ENCODE assay signal across 18 cellular contexts in the genomic region with DNA sequence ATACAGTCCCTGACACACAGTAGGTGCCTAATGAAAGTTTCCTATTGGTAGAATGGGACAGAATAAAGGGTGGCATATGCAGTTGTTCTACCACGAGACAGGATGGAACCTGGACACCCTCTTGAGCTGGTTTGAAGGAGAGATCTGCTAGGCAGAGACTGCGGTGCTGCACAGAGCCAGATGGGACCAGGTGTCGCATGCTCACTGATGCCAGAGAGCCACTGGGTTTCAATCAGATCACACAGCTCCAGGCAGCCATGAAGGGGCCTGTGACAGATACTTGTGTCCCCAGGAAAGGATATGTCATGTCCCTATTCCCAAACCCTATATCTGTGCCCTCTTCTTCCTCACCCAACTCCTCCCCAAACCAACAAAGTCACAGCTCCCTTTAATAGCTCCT.
DNase-seq lines count a peak whose midpoint lies in the region; ATAC-seq and TF ChIP-seq lines count a peak whose summit lies in the region.
"Had no signal": no experiment of that assay in that cellular context is flagged by ENCODE, and none has a peak within 500 bp of the region (broad histone marks: within the 10 kb centered on the region; RNA-seq: fewer than 3 reads in every experiment).

No MANE protein-coding gene starts in this region.

- no peak for ATAC-seq in GM21825 (IDR thresholded peaks at IDR 0.05; ENCODE audit: unreplicated experiment)
- no peak for ATAC-seq in lower lobe of right lung
- ATAC-seq: K562, PC-3, SK-N-SH treated with all-trans-retinoic acid at 6 μM for 48 hours, T-cell had no signal

- H3K9me2 ChIP-seq in DOHH2 (replicated peaks; ENCODE audit: control insufficient read depth, low read length): no peaks in the 10 kb centered on the region
- H3K9me2 ChIP-seq in OCI-LY7 (ENCODE audit: insufficient read depth, low read length): no peaks in the 10 kb centered on the region

- H3K4me3 Mint-ChIP-seq in glutamatergic neuron (ENCODE audit: unreplicated experiment): peak overlapping the region; percentile 43
- H3K4me3 Mint-ChIP-seq: CD4-positive, alpha-beta T cell; T-cell had no signal

- H3K36me3 Mint-ChIP-seq in glutamatergic neuron (ENCODE audit: unreplicated experiment): peaks cover 6% of the 10 kb centered on the region

- no peak for TF ChIP-seq CTCF in DOHH2 (IDR thresholded peaks at IDR 0.05; ENCODE audit: low read depth, low read length, poor library complexity, severe bottlenecking)
- TF ChIP-seq CTCF in OCI-LY7 (conservative IDR thresholded peaks at IDR 0.05; ENCODE audit: low read length): no peak
- TF ChIP-seq CTCF in glutamatergic neuron (IDR thresholded peaks at IDR 0.05; ENCODE audit: partially characterized antibody, unreplicated experiment): no peak
- no peak for TF ChIP-seq CTCF in lower lobe of right lung (IDR thresholded peaks at IDR 0.05)

- H3K27ac ChIP-seq in DOHH2 (ENCODE audit: low read depth, low read length): no peak overlapping the region
- no peak overlapping the region for H3K27ac ChIP-seq in OCI-LY7 (ENCODE audit: low read depth, low read length, poor library complexity, severe bottlenecking)
- no peak overlapping the region for H3K27ac ChIP-seq in lower lobe of right lung
- H3K27ac ChIP-seq: RWPE1 had no signal

- H3K4me3 ChIP-seq in DOHH2 (ENCODE audit: low read length) (no peak overlapping the region), OCI-LY7 (ENCODE audit: low read depth, low read length, poor library complexity, severe bottlenecking) (no peak overlapping the region), lower lobe of right lung (no peak overlapping the region), H7 (ENCODE audit: insufficient read depth, low read depth, low read length) (no peak overlapping the region)
- H3K4me3 ChIP-seq: K562 had no signal

- H4K20me1 ChIP-seq in DOHH2 (ENCODE audit: control insufficient read depth, insufficient read depth, low read depth, low read length): no peaks in the 10 kb centered on the region
- no peaks in the 10 kb centered on the region for H4K20me1 ChIP-seq in OCI-LY7 (ENCODE audit: insufficient read depth, low read length)

- no peaks in the 10 kb centered on the region for H3K36me3 ChIP-seq in DOHH2 (ENCODE audit: control insufficient read depth, low read length)
- no peaks in the 10 kb centered on the region for H3K36me3 ChIP-seq in OCI-LY7 (ENCODE audit: insufficient read depth, low read length)
- no peaks in the 10 kb centered on the region for H3K36me3 ChIP-seq in lower lobe of right lung
- no peaks in the 10 kb centered on the region for H3K36me3 ChIP-seq in H7 (replicated peaks; ENCODE audit: control insufficient read depth, insufficient read depth, low read length)

- peaks cover 19% of the 10 kb centered on the region for H3K9me3 Mint-ChIP-seq in glutamatergic neuron (ENCODE audit: unreplicated experiment)

- H3K27ac Mint-ChIP-seq in glutamatergic neuron (ENCODE audit: unreplicated experiment): peak overlapping the region; percentile 85
- H3K27ac Mint-ChIP-seq: CD4-positive, alpha-beta T cell; T-cell had no signal

- H3K27me3 ChIP-seq in DOHH2 (ENCODE audit: control insufficient read depth, low read length) (peaks cover 20% of the 10 kb centered on the region; the same call in 1 of the 2 replicates), lower lobe of right lung (ENCODE audit: low read depth) (no peaks in the 10 kb centered on the region), H7 (ENCODE audit: control insufficient read depth, insufficient read depth, low read length) (no peaks in the 10 kb centered on the region)

- intact Hi-C loops in OCI-LY7 (cut with micrococcal nuclease; ENCODE audit: unreplicated experiment) (no loop called here), lower lobe of right lung (cut with DNase I) (no loop called here)

- DNase-seq in NCI-H1694 treated with DMSO at 0.1 percent for 48 hours (lab: John Stamatoyannopoulos, UW): peak; percentile 62
- peak; percentile 10 for DNase-seq in OCI-LY7 (ENCODE audit: low spot score)
- peak; percentile 74 for DNase-seq in glutamatergic neuron
- DNase-seq in lower lobe of right lung: no peak
- DNase-seq in H7: no peak
- DNase-seq in NCI-H2196 treated with DMSO at 0.1 percent for 48 hours (lab: John Stamatoyannopoulos, UW; ENCODE audit: unreplicated experiment): no peak
- DNase-seq: CD4-positive, alpha-beta T cell; DMS79; HCEC 1CT; NCI-H774; PC-3; SIG-M5; T-cell had no signal

- H3K4me2 ChIP-seq in DOHH2 (ENCODE audit: low read length) (peak overlapping the region; percentile 5; the same call in 1 of the 2 replicates), OCI-LY7 (ENCODE audit: low read length) (no peak overlapping the region)

- peaks cover 58% of the 10 kb centered on the region for H3K4me1 Mint-ChIP-seq in glutamatergic neuron (ENCODE audit: low read depth, unreplicated experiment)

- no peaks in the 10 kb centered on the region for H3K9me3 ChIP-seq in DOHH2 (ENCODE audit: control insufficient read depth, insufficient read depth, low read length)
- no peaks in the 10 kb centered on the region for H3K9me3 ChIP-seq in OCI-LY7 (ENCODE audit: low read length)
- H3K9me3 ChIP-seq in lower lobe of right lung: no peaks in the 10 kb centered on the region

- CTCF ChIA-PET in OCI-LY7 (lab: Charles Lee; ENCODE audit: unreplicated experiment): interaction anchor here (0.6 kb wide), 1 partner anchor 674 kb away, joined by 3 read pairs; no protein-coding TSS in a partner anchor

- H3K4me1 ChIP-seq in DOHH2 (ENCODE audit: control insufficient read depth, low read length) (peaks cover 45% of the 10 kb centered on the region), OCI-LY7 (ENCODE audit: insufficient read depth, low read length, poor library complexity, severe bottlenecking) (peaks cover 24% of the 10 kb centered on the region), lower lobe of right lung (peaks cover 1% of the 10 kb centered on the region)

- POLR2A ChIA-PET in OCI-LY7 (lab: Charles Lee): interaction anchor here (1.4 to 2.8 kb wide), 2 partner anchors 9 to 16 kb away, joined by 3 to 13 read pairs; no protein-coding TSS in a partner anchor

- no peak overlapping the region for H2AFZ ChIP-seq in OCI-LY7 (ENCODE audit: low read length)

- peaks cover 13% of the 10 kb centered on the region for H3K27me3 Mint-ChIP-seq in glutamatergic neuron (ENCODE audit: unreplicated experiment)

- H3K79me2 ChIP-seq in DOHH2 (ENCODE audit: control insufficient read depth, low read length) (no peaks in the 10 kb centered on the region), OCI-LY7 (ENCODE audit: insufficient read depth, low read depth, low read length) (no peaks in the 10 kb centered on the region)

- peaks cover 3% of the 10 kb centered on the region; the same call in 1 of the 2 replicates for H3F3A ChIP-seq in DOHH2 (ENCODE audit: control insufficient read depth, insufficient read depth)

- no TSS peak for BruUV-seq in OCI-LY7 (replicated peaks; lab: Mats Ljungman, UMichigan)

Comparison
In these comparisons a context has a peak if more than half of its experiments do, and no peak if none do; other contexts are left out.
1. DNase-seq: peak in NCI-H1694 treated with DMSO at 0.1 percent for 48 hours (single experiment), OCI-LY7 (single experiment) and glutamatergic neuron (single experiment); none in lower lobe of right lung (single experiment), H7 (single experiment) and NCI-H2196 treated with DMSO at 0.1 percent for 48 hours (single experiment).